In the genomic region with DNA sequence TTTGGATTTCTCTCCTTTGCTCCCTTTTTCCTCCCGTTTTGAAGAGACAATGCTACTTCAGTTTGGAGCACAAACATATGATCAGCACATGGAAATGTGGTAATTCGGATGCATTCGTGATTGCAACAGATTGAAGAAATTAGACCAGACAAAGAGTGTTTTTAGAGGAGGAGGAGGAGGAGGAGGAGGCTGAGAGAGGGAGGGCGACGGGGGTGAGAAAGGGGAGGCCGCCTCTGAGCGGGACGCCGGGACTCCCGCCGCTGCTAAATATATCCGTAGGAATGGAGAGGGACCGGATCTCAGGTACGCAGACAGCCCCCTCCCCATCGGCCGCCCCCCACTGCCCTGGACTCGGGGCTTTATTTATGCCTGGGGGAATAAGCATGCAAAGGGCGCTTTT, we compare ENCODE assay signal across 9 cellular contexts.
DNase-seq lines count a peak whose midpoint lies in the region; ATAC-seq and TF ChIP-seq lines count a peak whose summit lies in the region.
"Had no signal": no experiment of that assay in that cellular context is flagged by ENCODE, and none has a peak within 500 bp of the region (broad histone marks: within the 10 kb centered on the region; RNA-seq: fewer than 3 reads in every experiment).

No MANE protein-coding gene starts in this region.

- peaks cover 38% of the 10 kb centered on the region for H3K4me1 Mint-ChIP-seq in activated naive CD8-positive, alpha-beta T cell (ENCODE audit: low read depth)
- peaks cover 55% of the 10 kb centered on the region for H3K4me1 Mint-ChIP-seq in type B pancreatic cell (ENCODE audit: unreplicated experiment)

- no peaks in the 10 kb centered on the region for H3K27me3 ChIP-seq in left lung

- H3K4me1 ChIP-seq in left lung, result peaks cover 58 to 91% of the 10 kb centered on the region in 2 donors

- no peak overlapping the region for H3K27ac Mint-ChIP-seq in activated naive CD8-positive, alpha-beta T cell
- peak overlapping the region; percentile 19 for H3K27ac Mint-ChIP-seq in type B pancreatic cell

- no peaks in the 10 kb centered on the region for H3K9me3 Mint-ChIP-seq in activated naive CD8-positive, alpha-beta T cell (ENCODE audit: low read depth)
- H3K9me3 Mint-ChIP-seq in type B pancreatic cell, result no peaks in the 10 kb centered on the region

- no peaks in the 10 kb centered on the region for H3K36me3 ChIP-seq in left lung

- TF ChIP-seq CTCF in left lung (IDR thresholded peaks at IDR 0.05) (no peak), type B pancreatic cell (conservative IDR thresholded peaks at IDR 0.05) (no peak)

- peak; percentile 0 for ATAC-seq in left lung
- ATAC-seq in GM21825 (IDR thresholded peaks at IDR 0.05; ENCODE audit: unreplicated experiment), result no peak
- ATAC-seq in GM19351 (IDR thresholded peaks at IDR 0.05; ENCODE audit: unreplicated experiment), result no peak
- ATAC-seq in GM18873 (IDR thresholded peaks at IDR 0.05; ENCODE audit: low FRiP score, unreplicated experiment), result no peak

- no peaks in the 10 kb centered on the region for H3K36me3 Mint-ChIP-seq in activated naive CD8-positive, alpha-beta T cell
- H3K36me3 Mint-ChIP-seq in type B pancreatic cell, result no peaks in the 10 kb centered on the region

- H3K27ac ChIP-seq in left lung, result peak overlapping the region; percentile 89 to 93

- peak overlapping the region; percentile 43 to 69 for H3K4me3 ChIP-seq in left lung

- DNase-seq in activated effector memory CD4-positive, alpha-beta T cell treated with anti-CD3 and anti-CD28 coated beads, Interleukin-2, amount 50 U/mL, for 16 hours, result peak; percentile 51
- DNase-seq in activated effector memory CD4-positive, alpha-beta T cell treated with Interleukin-2 at 50 U/mL for 16 hours, result no peak
- DNase-seq in left lung (peak; percentile 46 to 79), type B pancreatic cell (ENCODE audit: extremely low spot score, unreplicated experiment) (no peak)
- DNase-seq: NK-92 treated with Interleukin-12 subunit alpha and Interleukin-12 subunit beta, amount 100 ng/mL, for 24 hours had no signal

- no peaks in the 10 kb centered on the region for H3K9me3 ChIP-seq in left lung

- H3K27me3 Mint-ChIP-seq in activated naive CD8-positive, alpha-beta T cell, result no peaks in the 10 kb centered on the region
- H3K27me3 Mint-ChIP-seq in type B pancreatic cell, result no peaks in the 10 kb centered on the region

- H3K4me3 Mint-ChIP-seq in activated naive CD8-positive, alpha-beta T cell, result peak overlapping the region; percentile 32
- H3K4me3 Mint-ChIP-seq in type B pancreatic cell, result peak overlapping the region; percentile 73

- intact Hi-C loops in left lung (cut with DNase I), result loop anchor here in 1 of 2 donors (10.0 kb wide), 1 partner anchor 105 kb away; no protein-coding TSS in a partner anchor

Comparison
In these comparisons a context has a peak if more than half of its experiments do, and no peak if none do; other contexts are left out.
1. DNase-seq: peak in activated effector memory CD4-positive, alpha-beta T cell treated with anti-CD3 and anti-CD28 coated beads, Interleukin-2, amount 50 U/mL, for 16 hours (single experiment) and left lung (2 of 2); none in activated effector memory CD4-positive, alpha-beta T cell treated with Interleukin-2 at 50 U/mL for 16 hours (single experiment) and type B pancreatic cell (single experiment).